Comparison of ENCODE assay signal across 8 cellular contexts in the genomic region with DNA sequence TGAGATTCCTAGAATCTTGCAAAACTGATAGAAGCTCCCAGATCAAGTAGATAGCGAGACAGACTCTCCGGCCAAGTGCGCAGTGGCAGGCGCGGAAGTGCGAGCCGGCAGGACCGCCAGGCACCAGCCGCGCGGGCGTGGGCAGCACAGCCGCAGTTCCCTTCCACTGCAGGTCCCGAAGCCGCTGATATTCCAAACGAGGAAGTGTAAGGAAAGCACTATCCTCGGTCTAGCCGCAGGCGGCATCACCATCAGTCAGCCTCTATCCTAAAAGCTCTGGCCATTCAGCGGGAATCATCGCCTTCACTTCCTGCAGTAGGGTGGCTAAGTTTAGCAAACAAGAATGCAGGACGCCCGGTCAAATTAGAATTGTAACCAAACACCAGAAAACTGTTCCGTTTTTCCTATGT. TPM values are rescaled to one million over a fixed set of nuclear protein-coding genes. Genes with fewer than 3 reads are reported as not detected.
DNase-seq lines count a peak whose midpoint lies in the region; ATAC-seq and TF ChIP-seq lines count a peak whose summit lies in the region.

No MANE protein-coding gene starts in this region.

- H3K27ac ChIP-seq in Peyer's patch, result peak overlapping the region; percentile 79 to 96 (median 91)
- peak overlapping the region; percentile 89 to 92 for H3K27ac ChIP-seq in prostate gland

- H3K9me3 ChIP-seq in Peyer's patch (no peaks in the 10 kb centered on the region), prostate gland (no peaks in the 10 kb centered on the region)

- H3K4me3 ChIP-seq in Peyer's patch, result peak overlapping the region; percentile 71 to 97 (median 83)
- H3K4me3 ChIP-seq in prostate gland, result peak overlapping the region; percentile 90 to 94

- H3K4me1 Mint-ChIP-seq in Calu3 (ENCODE audit: low read depth, unreplicated experiment), result peaks cover 17% of the 10 kb centered on the region

- no peaks in the 10 kb centered on the region for H3K27me3 Mint-ChIP-seq in Calu3 (ENCODE audit: unreplicated experiment)

- BruUV-seq in Calu3 (replicated peaks; lab: Mats Ljungman, UMichigan), result no TSS peak

- peaks cover 22% of the 10 kb centered on the region for H3K36me3 Mint-ChIP-seq in Calu3 (ENCODE audit: insufficient read depth, unreplicated experiment)

- peaks cover 0 to 12% (median 0%) of the 10 kb centered on the region in 3 donors for H3K36me3 ChIP-seq in Peyer's patch
- no peaks in the 10 kb centered on the region for H3K36me3 ChIP-seq in prostate gland

- peak; percentile 38 for DNase-seq in Calu3
- DNase-seq in Peyer's patch, result peak; percentile 38 to 72 (median 70)
- peak; percentile 68 for DNase-seq in astrocyte of the hippocampus (ENCODE audit: low read depth, low spot score)
- peak; percentile 20 to 73 for DNase-seq in hippocampal formation (lab: John Stamatoyannopoulos, UW)
- DNase-seq in prostate gland (ENCODE audit: low spot score), result peak; percentile 19
- DNase-seq in NCI-H2171 treated with DMSO at 0.1 percent for 48 hours (lab: John Stamatoyannopoulos, UW), result no peak

- H3K4me3 Mint-ChIP-seq in Calu3 (ENCODE audit: low read depth, unreplicated experiment), result peak overlapping the region; percentile 83

- peak overlapping the region; percentile 76 for H3K27ac Mint-ChIP-seq in Calu3 (ENCODE audit: unreplicated experiment)

- TF ChIP-seq POLR2A in Peyer's patch (IDR thresholded peaks at IDR 0.05) (no peak), prostate gland (IDR thresholded peaks at IDR 0.05) (no peak)

- ATAC-seq in GM19043 (IDR thresholded peaks at IDR 0.05; ENCODE audit: low read depth, unreplicated experiment), result peak; percentile 33
- peak; percentile 39 for ATAC-seq in HG03159 (IDR thresholded peaks at IDR 0.05; ENCODE audit: unreplicated experiment)

- H3K27me3 ChIP-seq in Peyer's patch, result no peaks in the 10 kb centered on the region
- no peaks in the 10 kb centered on the region for H3K27me3 ChIP-seq in prostate gland (replicated peaks; ENCODE audit: insufficient read depth)

- peaks cover 0 to 9% (median 4%) of the 10 kb centered on the region in 4 donors for H3K4me1 ChIP-seq in Peyer's patch
- no peaks in the 10 kb centered on the region for H3K4me1 ChIP-seq in prostate gland (replicated peaks)

- CTCF ChIA-PET in Calu3 (lab: Charles Lee), result interaction anchor here (2.1 kb wide), 1 partner anchor 17 kb away, joined by 8 read pairs; a partner anchor contains a TSS

- H3K9me3 Mint-ChIP-seq in Calu3 (ENCODE audit: low read depth, unreplicated experiment), result no peaks in the 10 kb centered on the region

- intact Hi-C loops in Calu3 (cut with micrococcal nuclease; ENCODE audit: unreplicated experiment), result loop anchor here (2.0 to 5.0 kb wide), 3 partner anchors 18 to 292 kb away; a partner anchor contains a TSS
- intact Hi-C loops in prostate gland (cut with DNase I), result loop anchor here (5.0 to 10.0 kb wide), 2 partner anchors 42 to 630 kb away; no protein-coding TSS in a partner anchor

- under 1% methylated on average over 24 of the region's 24 CpGs for WGBS in prostate gland

- TF ChIP-seq CTCF in Calu3 (IDR thresholded peaks at IDR 0.05; ENCODE audit: unreplicated experiment), result no peak
- TF ChIP-seq CTCF in Peyer's patch (IDR thresholded peaks at IDR 0.05), result peak in 1 of 6 experiments; percentile 3
- peak in 1 of 4 experiments; percentile 8 for TF ChIP-seq CTCF in prostate gland (IDR thresholded peaks at IDR 0.05)

RNA-seq across cellular contexts. Expression of a gene that starts 0.7 kb away (rescaled TPM):
- total RNA-seq in Calu3 (2022), result 25.7 and 27.4 TPM in 2 replicates
- 10 to 100 TPM in 1 of 4 donors, 1 to 10 TPM in 3; 3.3 to 12.4 (median 7.5) TPM for total RNA-seq in Peyer's patch
- total RNA-seq in prostate gland, result 10 to 100 TPM in 1 of 2 donors, 1 to 10 TPM in 1; 6.5 to 13.6 TPM

RNA-seq across cellular contexts. Expression of a gene that starts 17.3 kb away (rescaled TPM):
- 70.7 and 75.2 TPM in 2 replicates for total RNA-seq in Calu3 (2022)
- total RNA-seq in Peyer's patch, result 100 to 1,000 TPM in 1 of 4 donors, 10 to 100 TPM in 3; 28.6 to 191 (median 43.1) TPM
- total RNA-seq in prostate gland, result 10 to 100 TPM; 36.2 to 48.0 TPM

RNA-seq across cellular contexts. Expression of a gene that starts 45.1 kb away (rescaled TPM):
- 63.6 and 65.1 TPM in 2 replicates for total RNA-seq in Calu3 (2022)
- total RNA-seq in Peyer's patch, result 10 to 100 TPM; 33.0 to 55.9 (median 47.0) TPM
- 10 to 100 TPM; 92.8 to 93.8 TPM for total RNA-seq in prostate gland

RNA-seq across cellular contexts. Expression of a gene that starts 45.3 kb away (rescaled TPM):
- total RNA-seq in Calu3 (2022) (69.9 and 73.7 TPM in 2 replicates), Peyer's patch (10 to 100 TPM; 27.9 to 39.6 (median 34.3) TPM), prostate gland (10 to 100 TPM; 28.7 to 36.9 TPM)
